1 cellular context compared by ENCODE assay signal in the genomic region with DNA sequence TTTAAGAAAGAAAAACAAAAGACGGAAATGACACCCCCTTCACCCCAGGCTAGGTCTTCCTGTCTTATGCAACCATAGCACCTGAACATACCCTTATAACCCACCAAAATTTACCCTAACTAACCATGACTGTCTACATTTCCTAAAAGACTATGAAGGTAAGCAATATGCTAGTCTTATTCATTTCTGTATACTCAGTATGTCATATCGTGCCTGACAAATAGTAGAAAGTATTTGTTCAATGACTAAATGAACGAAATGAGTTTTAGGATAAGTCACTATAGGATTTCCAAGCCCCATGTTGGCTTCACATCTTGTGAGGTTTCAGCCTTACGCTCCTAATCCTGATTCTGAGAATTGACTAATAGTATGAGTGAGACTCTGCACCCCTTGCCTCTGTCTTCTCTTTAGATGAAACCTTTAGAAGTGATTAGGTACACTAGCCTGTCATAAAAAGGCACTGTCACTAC.
TF ChIP-seq lines count a peak whose summit lies in the region.

No MANE protein-coding gene starts in this region.

TF ChIP-seq in WTC11, 78 proteins besides CTCF, POLR2A, EP300 and RAD21 (continued from another document):
- TF ChIP-seq, protein P1, sequence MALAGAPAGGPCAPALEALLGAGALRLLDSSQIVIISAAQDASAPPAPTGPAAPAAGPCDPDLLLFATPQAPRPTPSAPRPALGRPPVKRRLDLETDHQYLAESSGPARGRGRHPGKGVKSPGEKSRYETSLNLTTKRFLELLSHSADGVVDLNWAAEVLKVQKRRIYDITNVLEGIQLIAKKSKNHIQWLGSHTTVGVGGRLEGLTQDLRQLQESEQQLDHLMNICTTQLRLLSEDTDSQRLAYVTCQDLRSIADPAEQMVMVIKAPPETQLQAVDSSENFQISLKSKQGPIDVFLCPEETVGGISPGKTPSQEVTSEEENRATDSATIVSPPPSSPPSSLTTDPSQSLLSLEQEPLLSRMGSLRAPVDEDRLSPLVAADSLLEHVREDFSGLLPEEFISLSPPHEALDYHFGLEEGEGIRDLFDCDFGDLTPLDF (CRISPR knock-in tag; IDR thresholded peaks at IDR 0.05): no peak
- TF ChIP-seq EMX1 (CRISPR knock-in tag; IDR thresholded peaks at IDR 0.05) (no peak), HMGA2 (CRISPR knock-in tag; IDR thresholded peaks at IDR 0.05) (no peak), NFE2L1 (CRISPR knock-in tag; IDR thresholded peaks at IDR 0.05) (no peak), ARID4B (CRISPR knock-in tag; IDR thresholded peaks at IDR 0.05; ENCODE audit: borderline replicate concordance) (no peak), SOX15 (CRISPR knock-in tag; IDR thresholded peaks at IDR 0.05) (no peak), GTF2I (CRISPR knock-in tag; conservative IDR thresholded peaks at IDR 0.05) (no peak), PREB (CRISPR knock-in tag; IDR thresholded peaks at IDR 0.05; ENCODE audit: borderline replicate concordance) (no peak), PRRX2 (CRISPR knock-in tag; IDR thresholded peaks at IDR 0.05) (no peak), TEAD4 (CRISPR knock-in tag; IDR thresholded peaks at IDR 0.05) (no peak), ELF4 (CRISPR knock-in tag; IDR thresholded peaks at IDR 0.05; ENCODE audit: low read depth) (no peak)
- TF ChIP-seq, protein P2, sequence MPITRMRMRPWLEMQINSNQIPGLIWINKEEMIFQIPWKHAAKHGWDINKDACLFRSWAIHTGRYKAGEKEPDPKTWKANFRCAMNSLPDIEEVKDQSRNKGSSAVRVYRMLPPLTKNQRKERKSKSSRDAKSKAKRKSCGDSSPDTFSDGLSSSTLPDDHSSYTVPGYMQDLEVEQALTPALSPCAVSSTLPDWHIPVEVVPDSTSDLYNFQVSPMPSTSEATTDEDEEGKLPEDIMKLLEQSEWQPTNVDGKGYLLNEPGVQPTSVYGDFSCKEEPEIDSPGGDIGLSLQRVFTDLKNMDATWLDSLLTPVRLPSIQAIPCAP (CRISPR knock-in tag; IDR thresholded peaks at IDR 0.05): no peak
